ENCODE assay signal across 1 cellular context in the genomic region with DNA sequence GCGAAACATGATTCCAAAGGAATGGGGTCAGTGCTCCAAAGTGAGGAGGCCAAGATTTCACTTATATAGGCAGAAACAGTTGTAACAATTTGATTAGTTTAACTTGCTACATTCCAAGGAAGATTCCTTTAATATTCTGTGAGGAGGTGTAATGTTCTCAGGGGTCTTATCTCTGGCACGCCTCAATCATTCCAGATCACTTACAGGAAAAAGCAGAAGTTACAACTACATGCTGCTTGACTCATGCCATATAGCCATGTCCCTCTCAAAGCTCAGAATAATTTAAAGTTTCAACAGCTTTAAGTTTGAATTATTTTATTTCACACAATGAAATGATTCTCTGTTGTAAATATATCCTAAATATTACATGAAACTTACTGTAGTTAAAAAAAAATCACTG.
TF ChIP-seq lines count a peak whose summit lies in the region.

No MANE protein-coding gene starts in this region.

TF ChIP-seq in K562, 482 proteins besides CTCF, POLR2A, EP300 and RAD21 (continues in another document):
- TF ChIP-seq CXXC5 (CRISPR knock-in tag; IDR thresholded peaks at IDR 0.05) (peak; percentile 14; the same call in 1 of the 2 replicates), ZNF518B (CRISPR knock-in tag; IDR thresholded peaks at IDR 0.05) (no peak), FOXK2 (conservative IDR thresholded peaks at IDR 0.05 in 1 of 2, IDR thresholded peaks at IDR 0.05 in 1 of 2; ENCODE audit: low read depth in 2 of 2) (no peak), TSHZ1 (CRISPR knock-in tag; IDR thresholded peaks at IDR 0.05) (0 out of 2 replicates have a peak, but pooled peaks have one; percentile 35), ZNF75A (CRISPR knock-in tag; IDR thresholded peaks at IDR 0.05) (no peak), ETV6 (IDR thresholded peaks at IDR 0.05; ENCODE audit: borderline replicate concordance in 1 of 2, low read depth in 2 of 2, low read length in 1 of 2) (0 out of 4 replicates have a peak, but pooled peaks of 1 of the 2 experiments have one; percentile 16), ETV6 (CRISPR knock-in tag; IDR thresholded peaks at IDR 0.05; ENCODE audit: borderline replicate concordance) (no peak), L3MBTL2 (IDR thresholded peaks at IDR 0.05) (peak; percentile 22; the same call in 1 of the 2 replicates), ARID1B (IDR thresholded peaks at IDR 0.05) (peak; percentile 51), CBFB (CRISPR knock-in tag; IDR thresholded peaks at IDR 0.05) (no peak), BHLHE40 (IDR thresholded peaks at IDR 0.05; ENCODE audit: low read length) (peak; percentile 76), RBM17 (IDR thresholded peaks at IDR 0.05; ENCODE audit: borderline replicate concordance, low read depth, low read length) (no peak), ESRRB (CRISPR knock-in tag; IDR thresholded peaks at IDR 0.05; ENCODE audit: borderline replicate concordance) (no peak), NFE2 (IDR thresholded peaks at IDR 0.05; ENCODE audit: low read depth) (no peak), ZNF232 (CRISPR knock-in tag; IDR thresholded peaks at IDR 0.05) (no peak), ZNF764 (CRISPR knock-in tag; IDR thresholded peaks at IDR 0.05; ENCODE audit: low read depth) (no peak), THRAP3 (IDR thresholded peaks at IDR 0.05; ENCODE audit: borderline replicate concordance) (no peak), IRF9 (tag; IDR thresholded peaks at IDR 0.05) (no peak), LEF1 (IDR thresholded peaks at IDR 0.05) (no peak), GABPA (tag; conservative IDR thresholded peaks at IDR 0.05; ENCODE audit: low read depth) (no peak), C11orf30 (IDR thresholded peaks at IDR 0.05; ENCODE audit: low read depth) (no peak), PBX2 (CRISPR knock-in tag; IDR thresholded peaks at IDR 0.05; ENCODE audit: low read depth) (no peak), PBX2 (tag; conservative IDR thresholded peaks at IDR 0.05; ENCODE audit: low read depth) (peak; percentile 56), SMARCA4 (IDR thresholded peaks at IDR 0.05) (peak; percentile 68), SMAD3 (CRISPR knock-in tag; conservative IDR thresholded peaks at IDR 0.05) (no peak), RCOR1 (IDR thresholded peaks at IDR 0.05; ENCODE audit: borderline replicate concordance in 1 of 2, low read depth in 2 of 2, low read length in 2 of 2) (peak in 1 of 2 experiments; percentile 49; a peak in 1 of 4 replicates), POLR3A (IDR thresholded peaks at IDR 0.05; ENCODE audit: borderline replicate concordance, extremely low read depth, insufficient read depth, insufficient read length) (no peak), FOSL1 (tag; conservative IDR thresholded peaks at IDR 0.05) (peak; percentile 65), TAL1 (IDR thresholded peaks at IDR 0.05) (no peak), TEAD4 (IDR thresholded peaks at IDR 0.05; ENCODE audit: low read length) (peak; percentile 50; the same call in 1 of the 2 replicates), TEAD4 (CRISPR knock-in tag; IDR thresholded peaks at IDR 0.05; ENCODE audit: borderline replicate concordance) (no peak), EP400 (IDR thresholded peaks at IDR 0.05) (no peak), NFIX (CRISPR knock-in tag; IDR thresholded peaks at IDR 0.05; ENCODE audit: low read depth) (no peak), CCNT2 (IDR thresholded peaks at IDR 0.05; ENCODE audit: borderline replicate concordance, extremely low read depth, insufficient read length, low read depth, low read length) (peak; percentile 32), MEIS2 (IDR thresholded peaks at IDR 0.05; ENCODE audit: partially characterized antibody) (peak; percentile 85), SIN3A (IDR thresholded peaks at IDR 0.05; ENCODE audit: borderline replicate concordance in 2 of 2, control insufficient read depth in 1 of 2, low read depth in 2 of 2, low read length in 2 of 2) (no peak), ARID2 (IDR thresholded peaks at IDR 0.05) (no peak), JUND (IDR thresholded peaks at IDR 0.05; ENCODE audit: borderline replicate concordance, low read depth, low read length) (no peak), JUND (tag; IDR thresholded peaks at IDR 0.05; ENCODE audit: borderline replicate concordance, low read depth, low read length) (peak; percentile 39; the same call in 1 of the 3 replicates), ZNF253 (CRISPR knock-in tag; conservative IDR thresholded peaks at IDR 0.05) (no peak), ZNF134 (CRISPR knock-in tag; conservative IDR thresholded peaks at IDR 0.05) (no peak), SMARCC2 (IDR thresholded peaks at IDR 0.05; ENCODE audit: low read depth) (0 out of 2 replicates have a peak, but pooled peaks have one; percentile 23), FIP1L1 (IDR thresholded peaks at IDR 0.05; ENCODE audit: low read depth, low read length, poor library complexity, severe bottlenecking) (no peak), MXI1 (IDR thresholded peaks at IDR 0.05; ENCODE audit: low read depth, low read length) (no peak), RBBP5 (IDR thresholded peaks at IDR 0.05; ENCODE audit: borderline replicate concordance, insufficient read depth, low read length, poor library complexity, severe bottlenecking) (no peak), TCFL5 (CRISPR knock-in tag; conservative IDR thresholded peaks at IDR 0.05) (no peak)
- TF ChIP-seq, protein P1, sequence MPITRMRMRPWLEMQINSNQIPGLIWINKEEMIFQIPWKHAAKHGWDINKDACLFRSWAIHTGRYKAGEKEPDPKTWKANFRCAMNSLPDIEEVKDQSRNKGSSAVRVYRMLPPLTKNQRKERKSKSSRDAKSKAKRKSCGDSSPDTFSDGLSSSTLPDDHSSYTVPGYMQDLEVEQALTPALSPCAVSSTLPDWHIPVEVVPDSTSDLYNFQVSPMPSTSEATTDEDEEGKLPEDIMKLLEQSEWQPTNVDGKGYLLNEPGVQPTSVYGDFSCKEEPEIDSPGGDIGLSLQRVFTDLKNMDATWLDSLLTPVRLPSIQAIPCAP (CRISPR knock-in tag; IDR thresholded peaks at IDR 0.05; ENCODE audit: borderline replicate concordance): no peak
- TF ChIP-seq, protein P2, sequence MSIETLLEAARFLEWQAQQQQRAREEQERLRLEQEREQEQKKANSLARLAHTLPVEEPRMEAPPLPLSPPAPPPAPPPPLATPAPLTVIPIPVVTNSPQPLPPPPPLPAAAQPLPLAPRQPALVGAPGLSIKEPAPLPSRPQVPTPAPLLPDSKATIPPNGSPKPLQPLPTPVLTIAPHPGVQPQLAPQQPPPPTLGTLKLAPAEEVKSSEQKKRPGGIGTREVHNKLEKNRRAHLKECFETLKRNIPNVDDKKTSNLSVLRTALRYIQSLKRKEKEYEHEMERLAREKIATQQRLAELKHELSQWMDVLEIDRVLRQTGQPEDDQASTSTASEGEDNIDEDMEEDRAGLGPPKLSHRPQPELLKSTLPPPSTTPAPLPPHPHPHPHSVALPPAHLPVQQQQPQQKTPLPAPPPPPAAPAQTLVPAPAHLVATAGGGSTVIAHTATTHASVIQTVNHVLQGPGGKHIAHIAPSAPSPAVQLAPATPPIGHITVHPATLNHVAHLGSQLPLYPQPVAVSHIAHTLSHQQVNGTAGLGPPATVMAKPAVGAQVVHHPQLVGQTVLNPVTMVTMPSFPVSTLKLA (conservative IDR thresholded peaks at IDR 0.05): 0 out of 4 replicates have a peak, but pooled peaks of 1 of the 2 experiments have one; percentile 22
- TF ChIP-seq, protein P3, sequence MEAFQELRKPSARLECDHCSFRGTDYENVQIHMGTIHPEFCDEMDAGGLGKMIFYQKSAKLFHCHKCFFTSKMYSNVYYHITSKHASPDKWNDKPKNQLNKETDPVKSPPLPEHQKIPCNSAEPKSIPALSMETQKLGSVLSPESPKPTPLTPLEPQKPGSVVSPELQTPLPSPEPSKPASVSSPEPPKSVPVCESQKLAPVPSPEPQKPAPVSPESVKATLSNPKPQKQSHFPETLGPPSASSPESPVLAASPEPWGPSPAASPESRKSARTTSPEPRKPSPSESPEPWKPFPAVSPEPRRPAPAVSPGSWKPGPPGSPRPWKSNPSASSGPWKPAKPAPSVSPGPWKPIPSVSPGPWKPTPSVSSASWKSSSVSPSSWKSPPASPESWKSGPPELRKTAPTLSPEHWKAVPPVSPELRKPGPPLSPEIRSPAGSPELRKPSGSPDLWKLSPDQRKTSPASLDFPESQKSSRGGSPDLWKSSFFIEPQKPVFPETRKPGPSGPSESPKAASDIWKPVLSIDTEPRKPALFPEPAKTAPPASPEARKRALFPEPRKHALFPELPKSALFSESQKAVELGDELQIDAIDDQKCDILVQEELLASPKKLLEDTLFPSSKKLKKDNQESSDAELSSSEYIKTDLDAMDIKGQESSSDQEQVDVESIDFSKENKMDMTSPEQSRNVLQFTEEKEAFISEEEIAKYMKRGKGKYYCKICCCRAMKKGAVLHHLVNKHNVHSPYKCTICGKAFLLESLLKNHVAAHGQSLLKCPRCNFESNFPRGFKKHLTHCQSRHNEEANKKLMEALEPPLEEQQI (IDR thresholded peaks at IDR 0.05): no peak
